Comparison of ENCODE assay signal across 8 cellular contexts in genomic region chr3:72887378-72887722, GRCh38. TPM values are rescaled to one million over a fixed set of nuclear protein-coding genes. Genes with fewer than 3 reads are reported as not detected.
DNase-seq lines count a peak whose midpoint lies in the region; ATAC-seq, FAIRE-seq and TF ChIP-seq lines count a peak whose summit lies in the region.

No MANE protein-coding gene starts in this region.

- DNase-seq in A549 (ENCODE audit: low read depth in 1 of 2, low spot score in 1 of 2) (no peak), MCF 10A (ENCODE audit: unreplicated experiment) (peak; percentile 22), mesothelial cell of epicardium (ENCODE audit: low spot score in 2 of 2, unreplicated experiment in 2 of 2) (no peak), hippocampal formation (lab: John Stamatoyannopoulos, UW) (no peak), NCI-H1694 (lab: John Stamatoyannopoulos, UW) (no peak)

- no peaks in the 10 kb centered on the region for H3K36me3 ChIP-seq in HUES48 (ENCODE audit: control insufficient read depth, insufficient read depth, low read length)

- H3K27me3 Mint-ChIP-seq in MCF 10A (ENCODE audit: insufficient read depth, unreplicated experiment) (no peaks in the 10 kb centered on the region), mesothelial cell of epicardium (ENCODE audit: low read depth) (peaks cover 27% of the 10 kb centered on the region)

- no peak for FAIRE-seq in A549 (lab: Jason Lieb, UNC)

- H3K36me3 Mint-ChIP-seq in MCF 10A (ENCODE audit: insufficient read depth, unreplicated experiment) = no peaks in the 10 kb centered on the region
- H3K36me3 Mint-ChIP-seq in mesothelial cell of epicardium = no peaks in the 10 kb centered on the region

- POLR2A ChIA-PET in A549 (lab: Yijun Ruan, JAX) (interaction anchor here (1.3 kb wide), 1 partner anchor 36 kb away, joined by 4 read pairs; no protein-coding TSS in a partner anchor), MCF 10A (lab: Yijun Ruan, JAX) (interaction anchor here (0.6 to 2.6 kb wide), 14 partner anchors 18 to 442 kb away, joined by 3 to 17 read pairs (median 5); partner anchors contain the start of gene SHQ1)

- intact Hi-C loops in MCF 10A (cut with micrococcal nuclease) = loop anchor here (2.0 to 5.0 kb wide), 2 partner anchors 37 to 110 kb away; partner anchors contain the start of gene PPP4R2

- H3K9me3 ChIP-seq in A549 = peaks cover 5% of the 10 kb centered on the region; the same call in 1 of the 3 replicates
- no peaks in the 10 kb centered on the region for H3K9me3 ChIP-seq in HUES48 (ENCODE audit: control insufficient read depth, insufficient read depth, low read length)

- TF ChIP-seq RAD21 in A549 (conservative IDR thresholded peaks at IDR 0.05 in 1 of 2, IDR thresholded peaks at IDR 0.05 in 1 of 2) = no peak

- H3K4me1 Mint-ChIP-seq in MCF 10A (ENCODE audit: insufficient read depth, unreplicated experiment) (peaks cover 34% of the 10 kb centered on the region), mesothelial cell of epicardium (peaks cover 48% of the 10 kb centered on the region)

- TF ChIP-seq EP300 in A549 (IDR thresholded peaks at IDR 0.05) = no peak

- BruUV-seq in MCF 10A (replicated peaks; lab: Mats Ljungman, UMichigan) = no TSS peak

- no peak for TF ChIP-seq POLR2A in A549 (IDR thresholded peaks at IDR 0.05; ENCODE audit: low read length)

- peaks cover 45% of the 10 kb centered on the region for H3K27me3 ChIP-seq in HUES48 (ENCODE audit: control insufficient read depth, insufficient read depth, low read length)

- peak overlapping the region; percentile 79 for H3K4me3 Mint-ChIP-seq in MCF 10A (ENCODE audit: unreplicated experiment)
- peak overlapping the region; percentile 70 for H3K4me3 Mint-ChIP-seq in mesothelial cell of epicardium

- ATAC-seq in A549 (peak; percentile 31 to 46; a peak in 4 of 6 replicates), GM21447 (IDR thresholded peaks at IDR 0.05; ENCODE audit: unreplicated experiment) (no peak), esophagus mucosa (no peak)

- peak overlapping the region; percentile 90 for H3K4me2 ChIP-seq in A549

- no peak overlapping the region for H3K27ac Mint-ChIP-seq in MCF 10A (ENCODE audit: low read depth, unreplicated experiment)
- peak overlapping the region; percentile 84 for H3K27ac Mint-ChIP-seq in mesothelial cell of epicardium

- TF ChIP-seq CTCF in A549 (IDR thresholded peaks at IDR 0.05) = no peak
- TF ChIP-seq CTCF in MCF 10A (IDR thresholded peaks at IDR 0.05; ENCODE audit: unreplicated experiment) = no peak
- TF ChIP-seq CTCF in mesothelial cell of epicardium (IDR thresholded peaks at IDR 0.05; ENCODE audit: unreplicated experiment) = no peak

- H3K4me3 ChIP-seq in A549 (peak overlapping the region; percentile 71), HUES48 (ENCODE audit: low read depth, low read length) (peak overlapping the region; percentile 71)

- H3K9me3 Mint-ChIP-seq in MCF 10A (ENCODE audit: unreplicated experiment) = no peaks in the 10 kb centered on the region
- peaks cover 4% of the 10 kb centered on the region for H3K9me3 Mint-ChIP-seq in mesothelial cell of epicardium

- H3K4me1 ChIP-seq in A549 (peaks cover 24% of the 10 kb centered on the region), HUES48 (ENCODE audit: control insufficient read depth, insufficient read depth, low read length) (peaks cover 14% of the 10 kb centered on the region)

- CTCF ChIA-PET in A549 (lab: Yijun Ruan, JAX) (interaction anchor here (0.6 to 3.4 kb wide), 11 partner anchors 11 to 1012 kb away, joined by 3 to 22 read pairs (median 4); partner anchors contain the start of gene SHQ1), MCF 10A (lab: Yijun Ruan, JAX) (interaction anchor here (0.6 to 4.3 kb wide), 11 partner anchors 16 to 1785 kb away, joined by 3 to 35 read pairs (median 3); no protein-coding TSS in a partner anchor)

- WGBS in A549 (ENCODE audit: missing lambda C conversion rate) = 2% methylated on average over 6 of the region's 6 CpGs

- peak overlapping the region; percentile 23; the same call in 1 of the 2 replicates for H3K9ac ChIP-seq in HUES48 (ENCODE audit: low read depth, low read length)

- H3K27ac ChIP-seq in A549 (peak overlapping the region; percentile 37 to 96; a peak in 4 of 6 replicates), HUES48 (ENCODE audit: low read depth, low read length) (no peak overlapping the region)

TF ChIP-seq in A549, 52 proteins besides CTCF, POLR2A, EP300 and RAD21:
- TF ChIP-seq SREBF2 (IDR thresholded peaks at IDR 0.05) = no peak
- TF ChIP-seq, protein P1, sequence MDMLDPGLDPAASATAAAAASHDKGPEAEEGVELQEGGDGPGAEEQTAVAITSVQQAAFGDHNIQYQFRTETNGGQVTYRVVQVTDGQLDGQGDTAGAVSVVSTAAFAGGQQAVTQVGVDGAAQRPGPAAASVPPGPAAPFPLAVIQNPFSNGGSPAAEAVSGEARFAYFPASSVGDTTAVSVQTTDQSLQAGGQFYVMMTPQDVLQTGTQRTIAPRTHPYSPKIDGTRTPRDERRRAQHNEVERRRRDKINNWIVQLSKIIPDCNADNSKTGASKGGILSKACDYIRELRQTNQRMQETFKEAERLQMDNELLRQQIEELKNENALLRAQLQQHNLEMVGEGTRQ (IDR thresholded peaks at IDR 0.05) = peak; percentile 25; the same call in 1 of the 2 replicates

RNA-seq across cellular contexts. Expression of gene GXYLT2, which starts 0.5 kb away (rescaled TPM):
- polyA plus RNA-seq in A549 (2011; rRNA removed) (3.2 and 3.3 TPM in 2 replicates), A549 (2017; fragmentation: RNase III; extraction: RNeasy Plus Mini Kit Qiagen cat#74134 plus additional on column Dnase treatment) (1.9 to 2.3 TPM (median 2.0 TPM) in 3 replicates)
- 0.96 and 1.5 TPM in 2 replicates for polyA plus RNA-seq in A549 (2012; cell fraction: cytosol; rRNA removed)
- 0.37 and 0.58 TPM in 2 replicates for polyA plus RNA-seq in A549 (2012; cell fraction: nucleus; rRNA removed)
- 4.2 and 6.2 TPM in 2 replicates for polyA minus RNA-seq in A549 (2011; rRNA and poly(A)+ RNA removed)
- total RNA-seq in MCF 10A (2022) (3.9 and 4.1 TPM in 2 replicates), mesothelial cell of epicardium (30.5 to 33.7 TPM (median 32.8 TPM) in 3 replicates), esophagus mucosa (2.2 TPM)

RNA-seq across cellular contexts. Expression of gene SHQ1, which starts 39.1 kb away (rescaled TPM):
- polyA plus RNA-seq in A549 (2011; rRNA removed) = 19.5 and 22.2 TPM in 2 replicates
- 7.1 and 8.2 TPM in 2 replicates for polyA plus RNA-seq in A549 (2012; cell fraction: cytosol; rRNA removed)
- 4.2 and 7.1 TPM in 2 replicates for polyA plus RNA-seq in A549 (2012; cell fraction: nucleus; rRNA removed)
- 16.4 to 18.0 TPM (median 17.1 TPM) in 3 replicates for polyA plus RNA-seq in A549 (2017; fragmentation: RNase III; extraction: RNeasy Plus Mini Kit Qiagen cat#74134 plus additional on column Dnase treatment)
- 8.4 and 9.3 TPM in 2 replicates for polyA minus RNA-seq in A549 (2011; rRNA and poly(A)+ RNA removed)
- total RNA-seq in MCF 10A (2022) = 17.4 and 30.4 TPM in 2 replicates
- 17.0 to 22.0 TPM (median 18.6 TPM) in 3 replicates for total RNA-seq in mesothelial cell of epicardium
- 16.7 TPM for total RNA-seq in esophagus mucosa

Comparison
In these comparisons a context has a peak if more than half of its experiments do, and no peak if none do; other contexts are left out.
1. ATAC-seq: peak in A549 (2 of 2); none in GM21447 (single experiment) and esophagus mucosa (single experiment).